ENCODE assay signal across 9 cellular contexts in the genomic region with DNA sequence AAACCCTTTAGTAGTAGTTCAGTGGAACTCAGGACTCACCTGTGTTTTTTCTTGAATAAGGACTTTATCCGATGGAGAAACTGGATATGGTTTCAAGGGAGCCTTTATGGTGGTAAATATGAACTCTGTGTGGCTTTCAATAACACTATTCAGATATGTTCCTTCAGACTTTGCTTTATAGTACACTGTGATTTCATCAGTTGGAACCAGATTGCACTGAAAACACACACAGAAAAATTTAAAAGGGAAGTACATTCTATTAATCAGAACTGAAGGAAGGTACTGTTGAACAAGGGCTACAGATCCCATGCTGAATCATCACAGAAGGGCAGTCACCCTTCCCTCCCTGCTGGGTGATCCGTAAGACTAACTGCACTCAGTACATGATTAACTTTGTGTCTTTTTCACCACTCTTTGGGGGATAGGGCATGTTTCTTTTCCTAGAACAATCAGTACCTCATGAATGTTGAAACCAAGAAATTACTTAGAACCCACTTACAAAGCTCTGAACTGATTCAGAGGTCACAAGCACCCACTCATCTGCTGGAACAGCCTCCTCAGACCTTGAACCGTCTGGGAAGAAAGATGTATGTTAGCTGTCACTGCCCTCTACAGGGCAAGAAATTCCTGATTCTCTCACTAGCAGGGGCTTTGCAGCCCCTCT. TPM values are rescaled to one million over a fixed set of nuclear protein-coding genes. Genes with fewer than 3 reads are reported as not detected.
DNase-seq lines count a peak whose midpoint lies in the region; TF ChIP-seq lines count a peak whose summit lies in the region.
"Had no signal": no experiment of that assay in that cellular context is flagged by ENCODE, and none has a peak within 500 bp of the region (broad histone marks: within the 10 kb centered on the region; RNA-seq: fewer than 3 reads in every experiment).

No MANE protein-coding gene starts in this region.

- H3K27me3 Mint-ChIP-seq in nephron progenitor cell (ENCODE audit: low read depth, poor library complexity), result no peaks in the 10 kb centered on the region

- no peak overlapping the region for H3K4me3 Mint-ChIP-seq in nephron progenitor cell

- H3K9me3 Mint-ChIP-seq in nephron progenitor cell, result no peaks in the 10 kb centered on the region

- DNase-seq in CD1c-positive myeloid dendritic cell (ENCODE audit: extremely low spot score), result peak; percentile 41
- DNase-seq in LHCN-M2 (ENCODE audit: low read depth), result peak; percentile 91
- DNase-seq in ecto neural progenitor cell (ENCODE audit: low spot score), result peak; percentile 50
- no peak for DNase-seq in nephron progenitor cell
- no peak for DNase-seq in activated CD4-positive, CD25-positive, alpha-beta regulatory T cell treated with anti-CD3 and anti-CD28 coated beads, Interleukin-2, amount 50 U/mL, for 72 hours
- no peak for DNase-seq in SIG-M5 treated with dmso at 0.1 percent for 504 hours (lab: John Stamatoyannopoulos, UW; ENCODE audit: unreplicated experiment)
- DNase-seq in epidermal melanocyte (ENCODE audit: insufficient read length, low spot score), result no peak
- DNase-seq in OCI-M2 (lab: John Stamatoyannopoulos, UW; ENCODE audit: unreplicated experiment), result no peak
- DNase-seq: activated effector memory CD4-positive, alpha-beta T cell treated with Interleukin-2 at 50 U/mL for 16 hours had no signal

- H3K36me3 Mint-ChIP-seq in nephron progenitor cell (ENCODE audit: low read depth), result peaks cover 88% of the 10 kb centered on the region

- peak; percentile 39 for TF ChIP-seq CTCF in nephron progenitor cell (IDR thresholded peaks at IDR 0.05)

- peak overlapping the region; percentile 82 for H3K27ac Mint-ChIP-seq in nephron progenitor cell

- H3K4me1 Mint-ChIP-seq in nephron progenitor cell, result no peaks in the 10 kb centered on the region

RNA-seq across cellular contexts. Expression of a gene that starts 51.2 kb away (rescaled TPM):
- 179 and 183 TPM in 2 replicates for total RNA-seq in LHCN-M2 (2014; rRNA removed)
- 58.7 TPM for polyA plus RNA-seq in LHCN-M2 (2012)

Comparison
In these comparisons a context has a peak if more than half of its experiments do, and no peak if none do; other contexts are left out.
1. DNase-seq: peak in CD1c-positive myeloid dendritic cell (single experiment), LHCN-M2 (single experiment) and ecto neural progenitor cell (single experiment); none in nephron progenitor cell (single experiment), activated CD4-positive, CD25-positive, alpha-beta regulatory T cell treated with anti-CD3 and anti-CD28 coated beads, Interleukin-2, amount 50 U/mL, for 72 hours (single experiment), SIG-M5 treated with dmso at 0.1 percent for 504 hours (single experiment), epidermal melanocyte (single experiment) and OCI-M2 (single experiment).